20 cellular contexts compared by ENCODE assay signal in the genomic region with DNA sequence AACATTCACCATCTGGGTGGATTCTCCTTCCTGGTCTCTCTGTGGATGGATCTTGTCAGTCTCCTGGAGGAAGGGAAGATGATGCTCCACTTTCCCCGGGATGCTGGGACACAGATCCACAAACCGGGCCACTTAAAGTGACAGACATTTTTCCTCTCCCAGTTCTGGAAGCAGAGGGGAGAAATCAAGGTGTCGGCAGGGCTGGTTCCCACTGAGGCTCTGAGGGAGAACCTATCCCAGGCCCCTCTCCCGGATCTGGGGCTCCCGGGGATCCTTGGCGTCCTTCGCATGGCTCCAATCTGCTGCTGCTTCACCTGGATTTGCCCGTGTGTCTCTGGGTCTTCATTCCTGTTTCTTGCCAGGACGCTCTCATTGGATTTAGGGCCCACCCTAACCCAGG.
DNase-seq lines count a peak whose midpoint lies in the region; ATAC-seq and TF ChIP-seq lines count a peak whose summit lies in the region.
"Had no signal": no experiment of that assay in that cellular context is flagged by ENCODE, and none has a peak within 500 bp of the region (broad histone marks: within the 10 kb centered on the region; RNA-seq: fewer than 3 reads in every experiment).

No MANE protein-coding gene starts in this region.

- H3K27me3 Mint-ChIP-seq in brain = peaks cover 5% of the 10 kb centered on the region
- H3K27me3 Mint-ChIP-seq in CD4-positive, alpha-beta memory T cell = peaks cover 7 to 9% of the 10 kb centered on the region in 2 donors

- no peaks in the 10 kb centered on the region for H3K9me3 ChIP-seq in iPS-18a (ENCODE audit: control insufficient read depth, low read depth, low read length)
- no peaks in the 10 kb centered on the region for H3K9me3 ChIP-seq in CD4-positive, alpha-beta memory T cell (ENCODE audit: control insufficient read depth in 1 of 2, low read length in 2 of 2)
- H3K9me3 ChIP-seq: Caco-2 had no signal

- H3K27me3 ChIP-seq in iPS-18a (ENCODE audit: control insufficient read depth, insufficient read depth, low read length) = peaks cover 46% of the 10 kb centered on the region
- no peaks in the 10 kb centered on the region for H3K27me3 ChIP-seq in CD4-positive, alpha-beta memory T cell (ENCODE audit: insufficient read depth, low read length)

- no peak overlapping the region for H3K27ac ChIP-seq in iPS-18a (ENCODE audit: low read length)
- H3K27ac ChIP-seq in CD4-positive, alpha-beta memory T cell (ENCODE audit: low read depth, low read length) = no peak overlapping the region
- H3K27ac ChIP-seq: GM23248 had no signal

- peaks cover 97% of the 10 kb centered on the region for H3K4me1 Mint-ChIP-seq in brain
- peaks cover 21 to 58% (median 41%) of the 10 kb centered on the region in 4 donors for H3K4me1 Mint-ChIP-seq in CD4-positive, alpha-beta memory T cell

- H3K36me3 Mint-ChIP-seq in brain = no peaks in the 10 kb centered on the region
- H3K36me3 Mint-ChIP-seq in CD4-positive, alpha-beta memory T cell = no peaks in the 10 kb centered on the region
- H3K36me3 Mint-ChIP-seq: CD14-positive monocyte had no signal

- peak; percentile 47 for DNase-seq in activated effector memory CD4-positive, alpha-beta T cell treated with anti-CD3 and anti-CD28 coated beads, Interleukin-2, amount 50 U/mL, for 16 hours
- no peak for DNase-seq in activated effector memory CD4-positive, alpha-beta T cell treated with Interleukin-2 at 50 U/mL for 16 hours
- DNase-seq in ureter (ENCODE audit: low spot score) = peak; percentile 26
- DNase-seq in CD4-positive, alpha-beta memory T cell = no peak
- DNase-seq in stimulated activated CD4-positive, alpha-beta T cell treated with anti-CD3 and anti-CD28 coated beads, Interleukin-2, amount 100 ng/mL, for 24 hours = no peak
- DNase-seq: Caco-2, GM23248, HFFc6, Karpas-422, MM.1S, NCI-H1105 treated with DMSO at 0.1 percent for 48 hours, NCI-H187 treated with DMSO at 0.1 percent for 48 hours, NCI-H2171 treated with DMSO at 0.1 percent for 48 hours, NCI-H510A had no signal

- POLR2A ChIA-PET in CD4-positive, alpha-beta memory T cell (lab: Charles Lee; ENCODE audit: partially characterized antibody) = interaction anchor here (1.2 kb wide), 1 partner anchor 29 kb away, joined by 3 read pairs; no protein-coding TSS in a partner anchor

- no peak for TF ChIP-seq CTCF in brain (conservative IDR thresholded peaks at IDR 0.05)

- ATAC-seq in GM19023 (IDR thresholded peaks at IDR 0.05; ENCODE audit: unreplicated experiment) = no peak
- ATAC-seq: Panc1, Right ventricle myocardium inferior had no signal

- intact Hi-C loops in CD4-positive, alpha-beta memory T cell (cut with micrococcal nuclease) = loop anchor here (10.0 kb wide), 1 partner anchor 51 kb away; no protein-coding TSS in a partner anchor

- CTCF ChIA-PET in CD4-positive, alpha-beta memory T cell (lab: Charles Lee; ENCODE audit: partially characterized antibody) = no interaction called here

- peak overlapping the region; percentile 51 to 99 (median 91) for H3K27ac Mint-ChIP-seq in brain
- no peak overlapping the region for H3K27ac Mint-ChIP-seq in CD4-positive, alpha-beta memory T cell
- H3K27ac Mint-ChIP-seq: HFFc6 had no signal

- no peaks in the 10 kb centered on the region for H3K36me3 ChIP-seq in iPS-18a (ENCODE audit: control insufficient read depth, low read depth, low read length)
- no peaks in the 10 kb centered on the region for H3K36me3 ChIP-seq in CD4-positive, alpha-beta memory T cell (ENCODE audit: insufficient read depth, low read length)

- peaks cover 13% of the 10 kb centered on the region for H3K4me1 ChIP-seq in iPS-18a (ENCODE audit: control insufficient read depth, low read depth, low read length)
- peaks cover 26% of the 10 kb centered on the region for H3K4me1 ChIP-seq in CD4-positive, alpha-beta memory T cell (ENCODE audit: insufficient read depth, low read length)
- H3K4me1 ChIP-seq: Caco-2 had no signal

- H3K9ac ChIP-seq in iPS-18a (ENCODE audit: low read length) = no peak overlapping the region
- H3K9ac ChIP-seq: GM23248 had no signal

- H3K4me3 ChIP-seq in iPS-18a (ENCODE audit: low read length) = peak overlapping the region; percentile 53
- H3K4me3 ChIP-seq in CD4-positive, alpha-beta memory T cell (ENCODE audit: low read length in 2 of 2) = no peak overlapping the region
- H3K4me3 ChIP-seq: GM23248 had no signal

- H3K9me3 Mint-ChIP-seq in brain = peaks cover 0 to 8% (median 0%) of the 10 kb centered on the region in 5 experiments
- no peaks in the 10 kb centered on the region for H3K9me3 Mint-ChIP-seq in CD4-positive, alpha-beta memory T cell
- H3K9me3 Mint-ChIP-seq: HFFc6 had no signal

- H3K4me3 Mint-ChIP-seq in brain = peak overlapping the region in 1 of 5 experiments; percentile 80
- peak overlapping the region in 1 of 8 donors; percentile 24 for H3K4me3 Mint-ChIP-seq in CD4-positive, alpha-beta memory T cell
- H3K4me3 Mint-ChIP-seq: HFFc6 had no signal

Comparison
In these comparisons a context has a peak if more than half of its experiments do, and no peak if none do; other contexts are left out.
1. DNase-seq: peak in activated effector memory CD4-positive, alpha-beta T cell treated with anti-CD3 and anti-CD28 coated beads, Interleukin-2, amount 50 U/mL, for 16 hours (single experiment) and ureter (single experiment); none in activated effector memory CD4-positive, alpha-beta T cell treated with Interleukin-2 at 50 U/mL for 16 hours (single experiment), CD4-positive, alpha-beta memory T cell (0 of 5) and stimulated activated CD4-positive, alpha-beta T cell treated with anti-CD3 and anti-CD28 coated beads, Interleukin-2, amount 100 ng/mL, for 24 hours (0 of 2).
2. H3K27ac Mint-ChIP-seq: peak in brain (5 of 5); none in CD4-positive, alpha-beta memory T cell (0 of 7).